20 cellular contexts compared by ENCODE assay signal in genomic region chr5:79001471-79001870, GRCh38. TPM values are rescaled to one million over a fixed set of nuclear protein-coding genes. Genes with fewer than 3 reads are reported as not detected.
A peak's percentile ranks its signal among the peaks of the same experiment; 100 is the strongest.
DNase-seq lines count a peak whose midpoint lies in the region; ATAC-seq and TF ChIP-seq lines count a peak whose summit lies in the region.
"Had no signal": no experiment of that assay in that cellular context is flagged by ENCODE, and none has a peak within 500 bp of the region (broad histone marks: within the 10 kb centered on the region; RNA-seq: fewer than 3 reads in every experiment).

No MANE protein-coding gene starts in this region.

- ATAC-seq in thoracic aorta (ENCODE audit: insufficient number of reproducible peaks, low FRiP score, low read depth) (no peak), HG03520 (IDR thresholded peaks at IDR 0.05; ENCODE audit: unreplicated experiment) (no peak)
- ATAC-seq: activated CD8-positive, alpha-beta T cell treated with anti-CD3 and anti-CD28 coated beads, Interleukin-2, amount 10 ng/mL, durations not matched to agents 7 days and 5 days; K562; PC-3 had no signal

- H3K36me3 ChIP-seq in esophagus muscularis mucosa (no peaks in the 10 kb centered on the region), thoracic aorta (no peaks in the 10 kb centered on the region)
- H3K36me3 ChIP-seq: BE2C, colonic mucosa, MG63, right lobe of liver, transverse colon had no signal

- TF ChIP-seq CTCF in esophagus muscularis mucosa (IDR thresholded peaks at IDR 0.05) (no peak), thoracic aorta (IDR thresholded peaks at IDR 0.05) (no peak)

- TF ChIP-seq POLR2A in esophagus muscularis mucosa (IDR thresholded peaks at IDR 0.05; ENCODE audit: low read depth): no peak

- H3K4me3 ChIP-seq in esophagus muscularis mucosa: no peak overlapping the region
- H3K4me3 ChIP-seq in thoracic aorta: no peak overlapping the region
- H3K4me3 ChIP-seq: colonic mucosa, K562, lung, MG63, right lobe of liver, transverse colon had no signal

- H3K27me3 ChIP-seq in esophagus muscularis mucosa (no peaks in the 10 kb centered on the region), thoracic aorta (replicated peaks; ENCODE audit: insufficient read depth) (no peaks in the 10 kb centered on the region)
- H3K27me3 ChIP-seq: BE2C, colonic mucosa, MG63, right lobe of liver, transverse colon had no signal

- TF ChIP-seq EP300 in esophagus muscularis mucosa (IDR thresholded peaks at IDR 0.05): no peak

- H3K9me3 ChIP-seq in esophagus muscularis mucosa (no peaks in the 10 kb centered on the region), thoracic aorta (no peaks in the 10 kb centered on the region)
- H3K9me3 ChIP-seq: BE2C, colonic mucosa, MG63, right lobe of liver, transverse colon had no signal

- DNase-seq in GM03348 (ENCODE audit: low spot score) (peak; percentile 25), RKO (ENCODE audit: low spot score) (peak; percentile 21), esophagus muscularis mucosa (ENCODE audit: extremely low spot score) (no peak), thoracic aorta (ENCODE audit: low spot score) (no peak), T1000 (lab: John Stamatoyannopoulos, UW) (no peak), superior temporal gyrus (ENCODE audit: extremely low spot score) (no peak)
- DNase-seq: activated CD8-positive, alpha-beta T cell treated with anti-CD3 and anti-CD28 coated beads, Interleukin-2, amount 10 ng/mL, durations not matched to agents 7 days and 5 days; activated effector memory CD4-positive, alpha-beta T cell treated with anti-CD3 and anti-CD28 coated beads, Interleukin-2, amount 50 U/mL, for 16 hours; activated naive CD8-positive, alpha-beta T cell treated with anti-CD3 and anti-CD28 coated beads, Interleukin-2, amount 10 ng/mL, durations not matched to agents 7 days and 5 days; BE2C; colonic mucosa; MG63; NCI-H1436 treated with DMSO at 0.1 percent for 48 hours; PC-3; right lobe of liver; SHP77; transverse colon had no signal

- peak overlapping the region; percentile 73 to 83 (median 76) for H3K27ac ChIP-seq in esophagus muscularis mucosa (replicated peaks in 1 of 4)
- H3K27ac ChIP-seq in thoracic aorta: peak overlapping the region; percentile 39 to 41
- H3K27ac ChIP-seq: colonic mucosa, right lobe of liver, transverse colon had no signal

- intact Hi-C loops in esophagus muscularis mucosa (cut with DNase I): no loop called here

- H3K4me1 ChIP-seq in esophagus muscularis mucosa: peaks cover 0 to 61% (median 52%) of the 10 kb centered on the region in 4 donors
- peaks cover 3 to 15% of the 10 kb centered on the region in 2 donors for H3K4me1 ChIP-seq in thoracic aorta (ENCODE audit: control insufficient read depth in 1 of 2, low read depth in 2 of 2)
- H3K4me1 ChIP-seq: colonic mucosa had no signal

RNA-seq across cellular contexts. Expression of gene ARSB, which starts 16.4 kb away (rescaled TPM):
- total RNA-seq in esophagus muscularis mucosa: 100 to 1,000 TPM in 1 of 4 donors, 10 to 100 TPM in 3; 58.0 to 103 (median 67.5) TPM
- 10 to 100 TPM; 26.1 to 36.0 TPM for total RNA-seq in thoracic aorta

Comparison
In these comparisons a context has a peak if more than half of its experiments do, and no peak if none do; other contexts are left out.
1. DNase-seq: peak in GM03348 (single experiment) and RKO (single experiment); none in esophagus muscularis mucosa (single experiment), thoracic aorta (single experiment), T1000 (single experiment) and superior temporal gyrus (single experiment).